In the genomic region with DNA sequence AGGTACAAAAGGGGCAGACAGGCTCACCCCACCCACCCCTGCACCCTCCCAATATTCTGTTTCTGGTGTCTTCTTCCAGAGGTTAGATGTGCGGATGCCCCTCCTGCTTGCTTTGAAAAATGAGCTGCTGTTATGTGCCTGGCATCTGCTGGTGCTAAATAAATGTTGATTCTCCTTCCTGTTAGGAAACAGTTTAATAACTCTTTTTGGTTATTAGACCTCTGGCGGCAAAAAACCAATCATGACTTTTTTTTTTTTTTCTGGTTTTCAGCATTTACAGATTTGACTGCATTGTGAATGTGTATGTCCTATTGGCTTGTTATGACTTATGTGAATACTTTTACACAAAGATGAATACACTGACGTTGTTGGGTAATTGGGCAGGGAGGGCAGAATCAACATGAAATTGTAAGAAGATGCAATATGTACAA, we compare ENCODE assay signal across 8 cellular contexts. TPM values are rescaled to one million over a fixed set of nuclear protein-coding genes. Genes with fewer than 3 reads are reported as not detected.
DNase-seq lines count a peak whose midpoint lies in the region; ATAC-seq and TF ChIP-seq lines count a peak whose summit lies in the region.

No MANE protein-coding gene starts in this region.

- H3K36me3 ChIP-seq in heart left ventricle (no peaks in the 10 kb centered on the region), hepatocyte (replicated peaks; ENCODE audit: insufficient read depth, low read depth) (no peaks in the 10 kb centered on the region)

- DNase-seq in heart left ventricle (no peak), cardiac septum (ENCODE audit: low spot score) (no peak), hepatocyte (ENCODE audit: low spot score) (no peak), AG08396 (ENCODE audit: low spot score) (no peak)
- peak; percentile 50 for DNase-seq in activated CD4-positive, alpha-beta memory T cell treated with anti-CD3 and anti-CD28 coated beads for 36 hours
- DNase-seq in stimulated activated naive CD8-positive, alpha-beta T cell treated with anti-CD3 and anti-CD28 coated beads, Interleukin-15, amount 100 ng/mL, for 72 hours, result no peak

- H3K4me3 ChIP-seq in heart left ventricle (peak overlapping the region in 11 of 12 donors; percentile 49 to 94 (median 78)), hepatocyte (peak overlapping the region; percentile 87)

- peaks cover 57% of the 10 kb centered on the region for H3K4me1 Mint-ChIP-seq in activated CD4-positive, alpha-beta memory T cell treated with anti-CD3 and anti-CD28 coated beads for 36 hours (ENCODE audit: low read depth)
- peaks cover 57% of the 10 kb centered on the region for H3K4me1 Mint-ChIP-seq in stimulated activated naive CD8-positive, alpha-beta T cell treated with anti-CD3 and anti-CD28 coated beads, Interleukin-15, amount 100 ng/mL, for 72 hours

- no peaks in the 10 kb centered on the region for H3K27me3 Mint-ChIP-seq in activated CD4-positive, alpha-beta memory T cell treated with anti-CD3 and anti-CD28 coated beads for 36 hours
- no peaks in the 10 kb centered on the region for H3K27me3 Mint-ChIP-seq in stimulated activated naive CD8-positive, alpha-beta T cell treated with anti-CD3 and anti-CD28 coated beads, Interleukin-15, amount 100 ng/mL, for 72 hours

- H2AFZ ChIP-seq in hepatocyte, result peak overlapping the region; percentile 84

- peak overlapping the region; percentile 87 for H3K4me3 Mint-ChIP-seq in activated CD4-positive, alpha-beta memory T cell treated with anti-CD3 and anti-CD28 coated beads for 36 hours
- H3K4me3 Mint-ChIP-seq in stimulated activated naive CD8-positive, alpha-beta T cell treated with anti-CD3 and anti-CD28 coated beads, Interleukin-15, amount 100 ng/mL, for 72 hours, result peak overlapping the region; percentile 84 to 92

- no peaks in the 10 kb centered on the region for H3K27me3 ChIP-seq in heart left ventricle
- H3K27me3 ChIP-seq in hepatocyte, result no peaks in the 10 kb centered on the region

- peaks cover 11% of the 10 kb centered on the region for H3K36me3 Mint-ChIP-seq in activated CD4-positive, alpha-beta memory T cell treated with anti-CD3 and anti-CD28 coated beads for 36 hours

- CTCF ChIA-PET in activated CD4-positive, alpha-beta memory T cell treated with anti-CD3 and anti-CD28 coated beads for 36 hours (lab: Charles Lee), result interaction anchor here (0.7 to 1.9 kb wide), 6 partner anchors 15 to 143 kb away, joined by 3 to 6 read pairs (median 4); no protein-coding TSS in a partner anchor

- ATAC-seq in heart left ventricle (no peak), GM18868 (IDR thresholded peaks at IDR 0.05; ENCODE audit: unreplicated experiment) (no peak), HG02571 (IDR thresholded peaks at IDR 0.05; ENCODE audit: unreplicated experiment) (no peak)
- no peak for ATAC-seq in stimulated activated naive CD8-positive, alpha-beta T cell treated with anti-CD3 and anti-CD28 coated beads, Interleukin-15, amount 100 ng/mL, for 72 hours

- peak overlapping the region; percentile 95 for H3K27ac Mint-ChIP-seq in activated CD4-positive, alpha-beta memory T cell treated with anti-CD3 and anti-CD28 coated beads for 36 hours
- H3K27ac Mint-ChIP-seq in stimulated activated naive CD8-positive, alpha-beta T cell treated with anti-CD3 and anti-CD28 coated beads, Interleukin-15, amount 100 ng/mL, for 72 hours, result peak overlapping the region; percentile 2 to 97

- H3K4me2 ChIP-seq in hepatocyte, result peak overlapping the region; percentile 90

- intact Hi-C loops in heart left ventricle (cut with DNase I) (loop anchor here in 3 of 10 donors (5.0 to 10.0 kb wide), 2 partner anchors 56 to 101 kb away; no protein-coding TSS in a partner anchor), cardiac septum (cut with DNase I) (no loop called here)
- intact Hi-C loops in activated CD4-positive, alpha-beta memory T cell treated with anti-CD3 and anti-CD28 coated beads for 36 hours (cut with micrococcal nuclease), result loop anchor here (1.0 to 10.0 kb wide), 6 partner anchors 89 to 381 kb away; partner anchors contain the start of genes KLF3 and TLR1

- H3K27ac ChIP-seq in heart left ventricle, result peak overlapping the region; percentile 81 to 97 (median 93)
- peak overlapping the region; percentile 96 for H3K27ac ChIP-seq in hepatocyte

- peaks cover 0 to 62% (median 20%) of the 10 kb centered on the region in 12 donors for H3K4me1 ChIP-seq in heart left ventricle
- H3K4me1 ChIP-seq in hepatocyte (ENCODE audit: insufficient read depth), result peaks cover 21% of the 10 kb centered on the region

- peaks cover 2% of the 10 kb centered on the region for H4K20me1 ChIP-seq in hepatocyte (ENCODE audit: insufficient read depth, poor library complexity, severe bottlenecking)

- H3K9me3 ChIP-seq in heart left ventricle (no peaks in the 10 kb centered on the region), hepatocyte (ENCODE audit: low read depth) (no peaks in the 10 kb centered on the region)

- peaks cover 54% of the 10 kb centered on the region for H3K79me2 ChIP-seq in hepatocyte

- 39 to 57% (median 52%) methylated on average over 3 of the region's 3 CpGs for WGBS in heart left ventricle, 4 donors
- 30% methylated on average over 3 of the region's 3 CpGs for WGBS in hepatocyte (ENCODE audit: low lambda C conversion rate, missing lambda C conversion rate)

- POLR2A ChIA-PET in activated CD4-positive, alpha-beta memory T cell treated with anti-CD3 and anti-CD28 coated beads for 36 hours (lab: Charles Lee), result interaction anchor here (0.6 to 4.9 kb wide), 9 partner anchors 13 to 308 kb away, joined by 3 to 75 read pairs (median 5); partner anchors contain the start of gene TMEM156

- TF ChIP-seq POLR2A in heart left ventricle (IDR thresholded peaks at IDR 0.05), result no peak

- H3K9me3 Mint-ChIP-seq in activated CD4-positive, alpha-beta memory T cell treated with anti-CD3 and anti-CD28 coated beads for 36 hours, result no peaks in the 10 kb centered on the region
- H3K9me3 Mint-ChIP-seq in stimulated activated naive CD8-positive, alpha-beta T cell treated with anti-CD3 and anti-CD28 coated beads, Interleukin-15, amount 100 ng/mL, for 72 hours, result no peaks in the 10 kb centered on the region

- no peaks in the 10 kb centered on the region for H3K9me2 ChIP-seq in hepatocyte (replicated peaks; ENCODE audit: insufficient read depth)

- TF ChIP-seq CTCF in heart left ventricle (IDR thresholded peaks at IDR 0.05) (no peak), hepatocyte (IDR thresholded peaks at IDR 0.05; ENCODE audit: poor library complexity) (no peak)

RNA-seq across cellular contexts. Expression of gene TMEM156, which starts 13.6 kb away (rescaled TPM):
- 1 to 10 TPM in 1 of 9 donors, under 1 TPM in 1, not detected in 7; 0.14 to 2.3 TPM for total RNA-seq in heart left ventricle
- under 1 TPM in 1 of 2 donors, not detected in 1; 0.06 TPM for polyA plus RNA-seq in heart left ventricle
- not detected for total RNA-seq in cardiac septum
- total RNA-seq in activated CD4-positive, alpha-beta memory T cell treated with anti-CD3 and anti-CD28 coated beads for 36 hours, result 10 to 100 TPM; 28.0 to 28.4 TPM
- total RNA-seq in hepatocyte, result 1.3 TPM in 1 of 2 replicates, not detected in the other
- not detected in 2 replicates for polyA plus RNA-seq in hepatocyte

RNA-seq across cellular contexts. Expression of gene KLHL5, which starts 16.2 kb away (rescaled TPM):
- total RNA-seq in heart left ventricle, result 10 to 100 TPM in 7 of 9 donors, 1 to 10 TPM in 2; 8.6 to 28.5 (median 14.9) TPM
- 10 to 100 TPM in 1 of 2 donors, 1 to 10 TPM in 1; 3.3 to 10.7 TPM for polyA plus RNA-seq in heart left ventricle
- 15.0 TPM for total RNA-seq in cardiac septum
- 10 to 100 TPM; 35.2 to 35.6 TPM for total RNA-seq in activated CD4-positive, alpha-beta memory T cell treated with anti-CD3 and anti-CD28 coated beads for 36 hours
- 51.6 and 58.3 TPM in 2 replicates for total RNA-seq in hepatocyte
- 28.1 and 30.2 TPM in 2 replicates for polyA plus RNA-seq in hepatocyte

Comparison
In these comparisons a context has a peak if more than half of its experiments do, and no peak if none do; other contexts are left out.
1. RNA of gene TMEM156, which starts 13.6 kb away (total RNA-seq): 28.0 to 28.4 TPM in activated CD4-positive, alpha-beta memory T cell treated with anti-CD3 and anti-CD28 coated beads for 36 hours; 1.3 TPM in hepatocyte, not detected in cardiac septum (single experiment) and 0.14 to 2.3 TPM in heart left ventricle; every median in the first group is over 4 times any median in the second.